ENCODE assay signal across 8 cellular contexts in the genomic region with DNA sequence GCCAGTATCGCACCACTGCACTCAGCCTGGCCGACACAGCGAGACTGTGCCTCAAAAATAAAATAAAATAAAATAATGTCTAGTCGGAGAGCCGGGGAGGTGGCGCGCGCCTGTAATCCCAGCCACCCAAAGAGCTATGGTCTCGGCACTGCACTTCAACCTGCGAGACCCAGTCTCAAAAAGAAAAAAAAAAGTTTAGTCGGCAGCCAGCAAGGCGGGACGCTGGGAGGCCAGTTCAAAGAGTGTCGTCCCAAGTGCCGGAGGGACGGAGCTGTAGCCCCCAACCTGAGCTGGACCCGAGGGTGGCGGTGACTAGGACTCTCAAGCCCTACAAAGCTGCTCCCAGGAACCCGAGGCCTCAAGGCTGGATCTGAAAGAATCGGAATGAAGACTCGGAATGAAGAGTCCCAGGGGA. TPM values are rescaled to one million over a fixed set of nuclear protein-coding genes. Genes with fewer than 3 reads are reported as not detected.
DNase-seq lines count a peak whose midpoint lies in the region; ATAC-seq and TF ChIP-seq lines count a peak whose summit lies in the region.

No MANE protein-coding gene starts in this region.

- no peak for TF ChIP-seq CTCF in astrocyte of the spinal cord (IDR thresholded peaks at IDR 0.05; ENCODE audit: low read depth, low read length)
- no peak for TF ChIP-seq CTCF in right lobe of liver (IDR thresholded peaks at IDR 0.05)
- TF ChIP-seq CTCF in upper lobe of right lung (IDR thresholded peaks at IDR 0.05) = no peak

- H3K36me3 Mint-ChIP-seq in activated naive CD4-positive, alpha-beta T cell treated with anti-CD3 and anti-CD28 coated beads for 36 hours (ENCODE audit: low read depth) = peaks cover 3% of the 10 kb centered on the region

- CTCF ChIA-PET in activated naive CD4-positive, alpha-beta T cell treated with anti-CD3 and anti-CD28 coated beads for 36 hours (lab: Charles Lee) = interaction anchor here (0.5 to 2.8 kb wide), 4 partner anchors 16 to 259 kb away, joined by 3 to 10 read pairs (median 4); no protein-coding TSS in a partner anchor

- H3K27ac Mint-ChIP-seq in activated naive CD4-positive, alpha-beta T cell treated with anti-CD3 and anti-CD28 coated beads for 36 hours = peak overlapping the region; percentile 20

- no peak for DNase-seq in activated naive CD4-positive, alpha-beta T cell treated with anti-CD3 and anti-CD28 coated beads for 36 hours
- DNase-seq in activated naive CD4-positive, alpha-beta T cell (lab: John Stamatoyannopoulos, UW) = no peak
- no peak for DNase-seq in astrocyte of the spinal cord (ENCODE audit: low read depth, low spot score)
- peak in 2 of 3 donors; percentile 26 to 60 for DNase-seq in right lobe of liver
- no peak for DNase-seq in upper lobe of right lung
- no peak for DNase-seq in HPDE6-E6E7 (ENCODE audit: extremely low spot score)
- no peak for DNase-seq in stimulated activated naive CD4-positive, alpha-beta T cell treated with Interleukin-2 at 50 U/mL for 16 hours (lab: John Stamatoyannopoulos, UW)

- H3K4me1 Mint-ChIP-seq in activated naive CD4-positive, alpha-beta T cell treated with anti-CD3 and anti-CD28 coated beads for 36 hours (ENCODE audit: low read depth) = peaks cover 9% of the 10 kb centered on the region

- peaks cover 0 to 3% (median 0%) of the 10 kb centered on the region in 4 donors for H3K36me3 ChIP-seq in right lobe of liver
- H3K36me3 ChIP-seq in upper lobe of right lung = no peaks in the 10 kb centered on the region

- in situ Hi-C loops in astrocyte of the spinal cord (cut with HindIII; ENCODE audit: low sequenced_read_pairs) = no loop called here

- ATAC-seq in right lobe of liver (peak in 2 of 4 donors; percentile 2 to 12), upper lobe of right lung (no peak), HG02610 (IDR thresholded peaks at IDR 0.05; ENCODE audit: unreplicated experiment) (no peak)

- no peaks in the 10 kb centered on the region for H3K27me3 Mint-ChIP-seq in activated naive CD4-positive, alpha-beta T cell treated with anti-CD3 and anti-CD28 coated beads for 36 hours (ENCODE audit: low read depth)

- H3K4me3 ChIP-seq in astrocyte of the spinal cord (ENCODE audit: low read depth, low read length) (peak overlapping the region; percentile 54), right lobe of liver (peak overlapping the region; percentile 31 to 58 (median 56)), upper lobe of right lung (peak overlapping the region; percentile 68)

- WGBS in right lobe of liver (ENCODE audit: insufficient coverage, low coverage, low lambda C conversion rate, missing lambda C conversion rate) = 45% methylated on average over 18 of the region's 21 CpGs

- no peaks in the 10 kb centered on the region for H3K27me3 ChIP-seq in right lobe of liver
- H3K27me3 ChIP-seq in upper lobe of right lung = no peaks in the 10 kb centered on the region

- H3K9me3 ChIP-seq in right lobe of liver (no peaks in the 10 kb centered on the region), upper lobe of right lung (no peaks in the 10 kb centered on the region)

- intact Hi-C loops in activated naive CD4-positive, alpha-beta T cell treated with anti-CD3 and anti-CD28 coated beads for 36 hours (cut with micrococcal nuclease) = loop anchor here (1.0 to 5.0 kb wide), 4 partner anchors 28 to 278 kb away; a partner anchor contains a TSS
- intact Hi-C loops in right lobe of liver (cut with DNase I) = loop anchor here in 1 of 2 donors (10.0 kb wide), 1 partner anchor 50 kb away; no protein-coding TSS in a partner anchor
- intact Hi-C loops in upper lobe of right lung (cut with DNase I) = no loop called here

- H3K27ac ChIP-seq in right lobe of liver = peak overlapping the region; percentile 35 to 73 (median 67)
- H3K27ac ChIP-seq in upper lobe of right lung = peak overlapping the region; percentile 88

- TF ChIP-seq POLR2A in right lobe of liver (IDR thresholded peaks at IDR 0.05) = no peak

- peak overlapping the region; percentile 90 for H3K4me3 Mint-ChIP-seq in activated naive CD4-positive, alpha-beta T cell treated with anti-CD3 and anti-CD28 coated beads for 36 hours

- H3K9me3 Mint-ChIP-seq in activated naive CD4-positive, alpha-beta T cell treated with anti-CD3 and anti-CD28 coated beads for 36 hours = no peaks in the 10 kb centered on the region

- H3K4me1 ChIP-seq in right lobe of liver (peaks cover 0 to 13% (median 5%) of the 10 kb centered on the region in 4 donors), upper lobe of right lung (peaks cover 8% of the 10 kb centered on the region)

RNA-seq across cellular contexts. Expression of a gene that starts 0.6 kb away (rescaled TPM):
- not detected for total RNA-seq in activated naive CD4-positive, alpha-beta T cell treated with anti-CD3 and anti-CD28 coated beads for 36 hours
- total RNA-seq in right lobe of liver (not detected), upper lobe of right lung (1.0 TPM)

RNA-seq across cellular contexts. Expression of a gene that starts 7.0 kb away (rescaled TPM):
- total RNA-seq in activated naive CD4-positive, alpha-beta T cell treated with anti-CD3 and anti-CD28 coated beads for 36 hours = under 1 TPM; 0.69 to 0.88 TPM
- 10 to 100 TPM in 5 of 6 experiments, 1 to 10 TPM in 1; 8.8 to 26.7 (median 14.9) TPM for total RNA-seq in right lobe of liver
- 15.5 TPM for total RNA-seq in upper lobe of right lung

RNA-seq across cellular contexts. Expression of a gene that starts 27.7 kb away (rescaled TPM):
- total RNA-seq in activated naive CD4-positive, alpha-beta T cell treated with anti-CD3 and anti-CD28 coated beads for 36 hours = 10 to 100 TPM; 43.7 to 46.0 TPM
- 10 to 100 TPM; 16.1 to 32.1 (median 22.4) TPM for total RNA-seq in right lobe of liver
- total RNA-seq in upper lobe of right lung = 18.5 TPM

RNA-seq across cellular contexts. Expression of a gene that starts 34.3 kb away (rescaled TPM):
- total RNA-seq in activated naive CD4-positive, alpha-beta T cell treated with anti-CD3 and anti-CD28 coated beads for 36 hours = 1 to 10 TPM; 1.3 to 2.0 TPM
- total RNA-seq in right lobe of liver (10 to 100 TPM; 20.5 to 35.2 (median 31.5) TPM), upper lobe of right lung (99.2 TPM)

Comparison
In these comparisons a context has a peak if more than half of its experiments do, and no peak if none do; other contexts are left out.
1. DNase-seq: peak in right lobe of liver (2 of 3); none in activated naive CD4-positive, alpha-beta T cell treated with anti-CD3 and anti-CD28 coated beads for 36 hours (single experiment), activated naive CD4-positive, alpha-beta T cell (0 of 4), astrocyte of the spinal cord (single experiment), upper lobe of right lung (single experiment), HPDE6-E6E7 (single experiment) and stimulated activated naive CD4-positive, alpha-beta T cell treated with Interleukin-2 at 50 U/mL for 16 hours (single experiment).
2. Peak in every context shown above with its lines, with median percentiles within 50 percentile points of each other: H3K4me3 ChIP-seq.